Comparison of ENCODE assay signal across 1 cellular context in the genomic region with DNA sequence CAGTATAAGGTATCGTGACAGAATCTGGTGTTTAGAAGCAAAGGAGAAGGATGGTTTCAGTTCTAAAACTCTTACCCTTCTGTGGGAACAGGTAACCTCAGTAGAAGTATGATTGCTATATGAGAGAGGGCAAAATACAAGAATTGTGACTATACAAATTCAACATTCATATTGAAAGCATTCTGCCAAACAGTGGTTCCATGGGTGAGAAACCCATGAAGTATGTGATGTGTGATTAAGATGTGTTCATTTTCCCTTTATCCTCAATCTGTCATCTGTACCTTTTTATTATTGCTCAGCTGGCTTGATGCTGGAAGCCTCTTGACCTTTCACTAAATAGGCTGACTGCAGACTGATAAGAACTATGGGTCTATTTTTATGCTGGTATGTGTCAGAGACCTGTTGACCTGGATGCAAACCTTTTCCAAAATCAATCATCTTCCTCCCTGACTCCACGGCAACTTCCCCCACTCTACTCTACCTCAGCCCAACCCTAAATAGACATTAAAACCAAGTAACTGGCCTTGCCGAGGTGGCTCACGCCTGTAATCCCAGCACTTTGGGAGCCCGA.
TF ChIP-seq lines count a peak whose summit lies in the region.

No MANE protein-coding gene starts in this region.

TF ChIP-seq in GM12878, 131 proteins besides CTCF, POLR2A, EP300 and RAD21:
- TF ChIP-seq MTA2 (IDR thresholded peaks at IDR 0.05; ENCODE audit: low read depth) = peak; percentile 77; the same call in 1 of the 2 replicates
- no peak for TF ChIP-seq CREM (IDR thresholded peaks at IDR 0.05; ENCODE audit: low read depth)
- 0 out of 2 replicates have a peak, but pooled peaks have one; percentile 14 for TF ChIP-seq IRF4 (IDR thresholded peaks at IDR 0.05; ENCODE audit: low read depth, low read length)
- TF ChIP-seq, protein P1, sequence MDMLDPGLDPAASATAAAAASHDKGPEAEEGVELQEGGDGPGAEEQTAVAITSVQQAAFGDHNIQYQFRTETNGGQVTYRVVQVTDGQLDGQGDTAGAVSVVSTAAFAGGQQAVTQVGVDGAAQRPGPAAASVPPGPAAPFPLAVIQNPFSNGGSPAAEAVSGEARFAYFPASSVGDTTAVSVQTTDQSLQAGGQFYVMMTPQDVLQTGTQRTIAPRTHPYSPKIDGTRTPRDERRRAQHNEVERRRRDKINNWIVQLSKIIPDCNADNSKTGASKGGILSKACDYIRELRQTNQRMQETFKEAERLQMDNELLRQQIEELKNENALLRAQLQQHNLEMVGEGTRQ (IDR thresholded peaks at IDR 0.05; ENCODE audit: borderline replicate concordance, low read depth, low read length) = no peak
- TF ChIP-seq, protein P2, sequence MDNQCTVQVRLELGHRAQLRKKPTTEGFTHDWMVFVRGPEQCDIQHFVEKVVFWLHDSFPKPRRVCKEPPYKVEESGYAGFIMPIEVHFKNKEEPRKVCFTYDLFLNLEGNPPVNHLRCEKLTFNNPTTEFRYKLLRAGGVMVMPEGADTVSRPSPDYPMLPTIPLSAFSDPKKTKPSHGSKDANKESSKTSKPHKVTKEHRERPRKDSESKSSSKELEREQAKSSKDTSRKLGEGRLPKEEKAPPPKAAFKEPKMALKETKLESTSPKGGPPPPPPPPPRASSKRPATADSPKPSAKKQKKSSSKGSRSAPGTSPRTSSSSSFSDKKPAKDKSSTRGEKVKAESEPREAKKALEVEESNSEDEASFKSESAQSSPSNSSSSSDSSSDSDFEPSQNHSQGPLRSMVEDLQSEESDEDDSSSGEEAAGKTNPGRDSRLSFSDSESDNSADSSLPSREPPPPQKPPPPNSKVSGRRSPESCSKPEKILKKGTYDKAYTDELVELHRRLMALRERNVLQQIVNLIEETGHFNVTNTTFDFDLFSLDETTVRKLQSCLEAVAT (IDR thresholded peaks at IDR 0.05) = no peak
- TF ChIP-seq IKZF2 (IDR thresholded peaks at IDR 0.05) = peak; percentile 74 to 80
- TF ChIP-seq POU2F2 (IDR thresholded peaks at IDR 0.05; ENCODE audit: borderline replicate concordance, low read depth, low read length) = no peak
- peak; percentile 48; the same call in 1 of the 2 replicates for TF ChIP-seq ATF7 (IDR thresholded peaks at IDR 0.05; ENCODE audit: low read depth)
- no peak for TF ChIP-seq KDM1A (IDR thresholded peaks at IDR 0.05; ENCODE audit: borderline replicate concordance)
- no peak for TF ChIP-seq TBL1XR1 (IDR thresholded peaks at IDR 0.05; ENCODE audit: low read depth, low read length)
- TF ChIP-seq TCF3 (IDR thresholded peaks at IDR 0.05; ENCODE audit: borderline replicate concordance, insufficient read depth, low read depth, low read length) = no peak
- TF ChIP-seq YY1 (IDR thresholded peaks at IDR 0.05; ENCODE audit: low read depth, low read length) = no peak
- TF ChIP-seq, protein P3, sequence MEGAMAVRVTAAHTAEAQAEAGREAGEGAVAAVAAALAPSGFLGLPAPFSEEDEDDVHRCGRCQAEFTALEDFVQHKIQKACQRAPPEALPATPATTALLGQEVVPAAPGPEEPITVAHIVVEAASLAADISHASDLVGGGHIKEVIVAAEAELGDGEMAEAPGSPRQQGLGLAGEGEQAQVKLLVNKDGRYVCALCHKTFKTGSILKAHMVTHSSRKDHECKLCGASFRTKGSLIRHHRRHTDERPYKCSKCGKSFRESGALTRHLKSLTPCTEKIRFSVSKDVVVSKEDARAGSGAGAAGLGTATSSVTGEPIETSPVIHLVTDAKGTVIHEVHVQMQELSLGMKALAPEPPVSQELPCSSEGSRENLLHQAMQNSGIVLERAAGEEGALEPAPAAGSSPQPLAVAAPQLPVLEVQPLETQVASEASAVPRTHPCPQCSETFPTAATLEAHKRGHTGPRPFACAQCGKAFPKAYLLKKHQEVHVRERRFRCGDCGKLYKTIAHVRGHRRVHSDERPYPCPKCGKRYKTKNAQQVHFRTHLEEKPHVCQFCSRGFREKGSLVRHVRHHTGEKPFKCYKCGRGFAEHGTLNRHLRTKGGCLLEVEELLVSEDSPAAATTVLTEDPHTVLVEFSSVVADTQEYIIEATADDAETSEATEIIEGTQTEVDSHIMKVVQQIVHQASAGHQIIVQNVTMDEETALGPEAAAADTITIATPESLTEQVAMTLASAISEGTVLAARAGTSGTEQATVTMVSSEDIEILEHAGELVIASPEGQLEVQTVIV (IDR thresholded peaks at IDR 0.05; ENCODE audit: borderline replicate concordance, partially characterized antibody) = no peak
- TF ChIP-seq STAT1 (conservative IDR thresholded peaks at IDR 0.05) = no peak
- peak; percentile 23 for TF ChIP-seq MEF2B (IDR thresholded peaks at IDR 0.05; ENCODE audit: partially characterized antibody, poor library complexity, severe bottlenecking)
- TF ChIP-seq CBFB (IDR thresholded peaks at IDR 0.05; ENCODE audit: low read depth) = no peak
- TF ChIP-seq SPI1 (IDR thresholded peaks at IDR 0.05; ENCODE audit: borderline replicate concordance, insufficient read depth, low read depth, low read length) = no peak
- TF ChIP-seq ZZZ3 (IDR thresholded peaks at IDR 0.05; ENCODE audit: control insufficient read depth, insufficient read length, low read depth) = no peak
- peak; percentile 63; the same call in 1 of the 2 replicates for TF ChIP-seq IKZF1 (conservative IDR thresholded peaks at IDR 0.05)
- no peak for TF ChIP-seq JUND (IDR thresholded peaks at IDR 0.05; ENCODE audit: low read depth, low read length)
- peak; percentile 85 for TF ChIP-seq NR2F1 (conservative IDR thresholded peaks at IDR 0.05)
- 0 out of 4 replicates have a peak, but pooled peaks of 1 of the 2 experiments have one; percentile 25 for TF ChIP-seq BHLHE40 (IDR thresholded peaks at IDR 0.05; ENCODE audit: borderline replicate concordance in 1 of 2, low read depth in 2 of 2, low read length in 1 of 2)
- TF ChIP-seq BCL11A (IDR thresholded peaks at IDR 0.05; ENCODE audit: low read depth, low read length) = no peak
- 0 out of 2 replicates have a peak, but pooled peaks have one; percentile 13 for TF ChIP-seq BMI1 (IDR thresholded peaks at IDR 0.05; ENCODE audit: borderline replicate concordance)
- TF ChIP-seq, protein P4, sequence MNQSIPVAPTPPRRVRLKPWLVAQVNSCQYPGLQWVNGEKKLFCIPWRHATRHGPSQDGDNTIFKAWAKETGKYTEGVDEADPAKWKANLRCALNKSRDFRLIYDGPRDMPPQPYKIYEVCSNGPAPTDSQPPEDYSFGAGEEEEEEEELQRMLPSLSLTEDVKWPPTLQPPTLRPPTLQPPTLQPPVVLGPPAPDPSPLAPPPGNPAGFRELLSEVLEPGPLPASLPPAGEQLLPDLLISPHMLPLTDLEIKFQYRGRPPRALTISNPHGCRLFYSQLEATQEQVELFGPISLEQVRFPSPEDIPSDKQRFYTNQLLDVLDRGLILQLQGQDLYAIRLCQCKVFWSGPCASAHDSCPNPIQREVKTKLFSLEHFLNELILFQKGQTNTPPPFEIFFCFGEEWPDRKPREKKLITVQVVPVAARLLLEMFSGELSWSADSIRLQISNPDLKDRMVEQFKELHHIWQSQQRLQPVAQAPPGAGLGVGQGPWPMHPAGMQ (IDR thresholded peaks at IDR 0.05; ENCODE audit: borderline replicate concordance) = no peak
- no peak for TF ChIP-seq PML (IDR thresholded peaks at IDR 0.05; ENCODE audit: low read length)
- TF ChIP-seq, protein P5, sequence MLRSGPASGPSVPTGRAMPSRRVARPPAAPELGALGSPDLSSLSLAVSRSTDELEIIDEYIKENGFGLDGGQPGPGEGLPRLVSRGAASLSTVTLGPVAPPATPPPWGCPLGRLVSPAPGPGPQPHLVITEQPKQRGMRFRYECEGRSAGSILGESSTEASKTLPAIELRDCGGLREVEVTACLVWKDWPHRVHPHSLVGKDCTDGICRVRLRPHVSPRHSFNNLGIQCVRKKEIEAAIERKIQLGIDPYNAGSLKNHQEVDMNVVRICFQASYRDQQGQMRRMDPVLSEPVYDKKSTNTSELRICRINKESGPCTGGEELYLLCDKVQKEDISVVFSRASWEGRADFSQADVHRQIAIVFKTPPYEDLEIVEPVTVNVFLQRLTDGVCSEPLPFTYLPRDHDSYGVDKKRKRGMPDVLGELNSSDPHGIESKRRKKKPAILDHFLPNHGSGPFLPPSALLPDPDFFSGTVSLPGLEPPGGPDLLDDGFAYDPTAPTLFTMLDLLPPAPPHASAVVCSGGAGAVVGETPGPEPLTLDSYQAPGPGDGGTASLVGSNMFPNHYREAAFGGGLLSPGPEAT (IDR thresholded peaks at IDR 0.05; ENCODE audit: low read depth) = 0 out of 2 replicates have a peak, but pooled peaks have one; percentile 20
- TF ChIP-seq RFX5 (IDR thresholded peaks at IDR 0.05; ENCODE audit: low read depth, low read length) = no peak
- no peak for TF ChIP-seq ZSCAN29 (IDR thresholded peaks at IDR 0.05)
- TF ChIP-seq GATAD2B (conservative IDR thresholded peaks at IDR 0.05; ENCODE audit: low read depth) = no peak
- no peak for TF ChIP-seq CBX3 (IDR thresholded peaks at IDR 0.05; ENCODE audit: borderline replicate concordance, low read depth)
- no peak for TF ChIP-seq HDGF (IDR thresholded peaks at IDR 0.05)
- TF ChIP-seq ZNF217 (IDR thresholded peaks at IDR 0.05) = peak; percentile 24; the same call in 1 of the 2 replicates
- no peak for TF ChIP-seq TCF7 (IDR thresholded peaks at IDR 0.05; ENCODE audit: borderline replicate concordance)
